In the genomic region with DNA sequence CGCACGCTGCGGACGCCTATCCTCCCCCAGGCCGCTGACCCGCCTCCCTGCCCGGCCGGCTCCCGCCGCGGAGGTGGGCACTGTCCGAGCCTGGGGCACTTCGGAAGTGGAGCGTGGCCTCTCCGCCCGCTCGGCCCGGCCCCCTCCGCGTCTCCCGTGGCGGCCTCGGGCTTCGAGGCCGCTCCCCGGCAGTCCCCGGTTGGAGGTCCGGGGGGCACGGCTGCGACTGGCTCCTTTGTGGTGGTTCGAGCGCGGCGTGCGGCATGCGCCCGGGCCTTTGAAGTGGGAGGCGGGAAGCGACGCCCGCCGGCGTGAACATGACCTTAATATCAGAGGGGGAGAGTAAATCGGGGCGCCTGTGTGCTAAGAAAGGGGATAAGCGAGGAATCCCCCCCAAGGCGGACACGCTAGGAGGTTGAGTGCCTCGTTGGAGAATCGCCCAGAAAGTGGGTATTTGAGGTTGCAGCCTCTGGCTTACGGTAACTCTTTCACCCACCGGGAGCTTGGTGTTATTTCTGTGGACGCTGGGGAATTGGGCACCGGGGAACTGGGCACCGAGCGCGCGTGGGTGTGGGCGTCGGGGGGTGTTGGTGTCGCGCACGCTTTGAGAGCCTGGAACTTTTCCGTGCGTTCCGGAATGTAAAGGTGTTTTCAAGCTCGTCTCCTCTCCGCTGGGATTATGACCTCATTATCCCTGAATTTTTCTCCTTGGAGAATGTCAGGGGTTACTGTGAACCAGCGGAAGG, we compare ENCODE assay signal across 8 cellular contexts. TPM values are rescaled to one million over a fixed set of nuclear protein-coding genes. Genes with fewer than 3 reads are reported as not detected.
DNase-seq lines count a peak whose midpoint lies in the region; ATAC-seq and TF ChIP-seq lines count a peak whose summit lies in the region.

No MANE protein-coding gene starts in this region.

- DNase-seq in Ammon's horn (ENCODE audit: low spot score) (peak; percentile 18), T1000 (lab: John Stamatoyannopoulos, UW) (peak; percentile 91), cardiac fibroblast (ENCODE audit: low read depth in 2 of 2) (peak; percentile 9 to 11), left lobe of liver (ENCODE audit: low spot score) (peak; percentile 50), NCI-H2196 (lab: John Stamatoyannopoulos, UW; ENCODE audit: unreplicated experiment) (no peak)
- peak; percentile 13 for DNase-seq in stimulated activated CD8-positive, alpha-beta memory T cell treated with anti-CD3 and anti-CD28 coated beads, Interleukin-15, amount 100 ng/mL, for 24 hours (ENCODE audit: low read depth)

- peak overlapping the region; percentile 65 to 85 for H3K4me3 ChIP-seq in cardiac fibroblast (replicated peaks in 1 of 2; ENCODE audit: low read depth in 2 of 2, low read length in 2 of 2)

- TF ChIP-seq CTCF in cardiac fibroblast (IDR thresholded peaks at IDR 0.05; ENCODE audit: low read depth, low read length), result no peak

- ATAC-seq in GM19395 (IDR thresholded peaks at IDR 0.05; ENCODE audit: unreplicated experiment), result peak; percentile 38
- ATAC-seq in HG03457 (IDR thresholded peaks at IDR 0.05; ENCODE audit: unreplicated experiment), result peak; percentile 20
- ATAC-seq in left lobe of liver, result peak; percentile 49

RNA-seq across cellular contexts. Expression of a gene that starts 0.6 kb away (rescaled TPM):
- 3.1 TPM for total RNA-seq in left lobe of liver

RNA-seq across cellular contexts. Expression of a gene that starts 41.1 kb away (rescaled TPM):
- 3.2 TPM for total RNA-seq in left lobe of liver

RNA-seq across cellular contexts. Expression of a gene that starts 41.1 kb away (rescaled TPM):
- total RNA-seq in left lobe of liver, result 3.3 TPM

RNA-seq across cellular contexts. Expression of a gene that starts 41.4 kb away (rescaled TPM):
- total RNA-seq in left lobe of liver, result 4.8 TPM
